In the genomic region with DNA sequence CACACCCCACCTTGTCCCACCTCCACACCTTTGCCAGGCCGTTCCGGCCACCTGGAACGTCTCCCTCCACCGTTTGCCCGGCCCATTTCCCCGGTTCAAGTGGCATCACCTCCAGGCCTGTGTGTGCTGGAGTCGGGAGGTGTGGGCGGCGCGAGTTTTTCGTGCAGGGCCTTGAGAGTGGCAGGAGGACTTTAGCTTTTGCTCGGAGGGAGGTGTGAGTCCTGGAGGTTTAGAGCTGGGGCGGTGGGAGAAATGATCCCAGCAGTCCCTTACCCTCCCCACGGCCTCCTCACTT, we compare ENCODE assay signal across 1 cellular context.
TF ChIP-seq lines count a peak whose summit lies in the region.

No MANE protein-coding gene starts in this region.

TF ChIP-seq in K562, 482 proteins besides CTCF, POLR2A, EP300 and RAD21:
- no peak for TF ChIP-seq SP1 (CRISPR knock-in tag; IDR thresholded peaks at IDR 0.05)
- no peak for TF ChIP-seq STAT5B (CRISPR knock-in tag; IDR thresholded peaks at IDR 0.05)
- no peak for TF ChIP-seq KAT2B (IDR thresholded peaks at IDR 0.05; ENCODE audit: low read depth, low read length)
- TF ChIP-seq ZBTB7A (IDR thresholded peaks at IDR 0.05; ENCODE audit: borderline replicate concordance, control insufficient read depth, low read depth, low read length): 0 out of 2 replicates have a peak, but pooled peaks have one; percentile 21
- no peak for TF ChIP-seq CC2D1A (IDR thresholded peaks at IDR 0.05)
- TF ChIP-seq L3MBTL2 (IDR thresholded peaks at IDR 0.05): peak; percentile 62
- TF ChIP-seq FOS (IDR thresholded peaks at IDR 0.05; ENCODE audit: extremely low read depth, insufficient read length): no peak
- 0 out of 2 replicates have a peak, but pooled peaks have one; percentile 43 for TF ChIP-seq PHF8 (IDR thresholded peaks at IDR 0.05; ENCODE audit: borderline replicate concordance, low read length)
- TF ChIP-seq ZNF274 (IDR thresholded peaks at IDR 0.05; ENCODE audit: borderline replicate concordance, low read depth, low read length): no peak
- TF ChIP-seq, protein P1, sequence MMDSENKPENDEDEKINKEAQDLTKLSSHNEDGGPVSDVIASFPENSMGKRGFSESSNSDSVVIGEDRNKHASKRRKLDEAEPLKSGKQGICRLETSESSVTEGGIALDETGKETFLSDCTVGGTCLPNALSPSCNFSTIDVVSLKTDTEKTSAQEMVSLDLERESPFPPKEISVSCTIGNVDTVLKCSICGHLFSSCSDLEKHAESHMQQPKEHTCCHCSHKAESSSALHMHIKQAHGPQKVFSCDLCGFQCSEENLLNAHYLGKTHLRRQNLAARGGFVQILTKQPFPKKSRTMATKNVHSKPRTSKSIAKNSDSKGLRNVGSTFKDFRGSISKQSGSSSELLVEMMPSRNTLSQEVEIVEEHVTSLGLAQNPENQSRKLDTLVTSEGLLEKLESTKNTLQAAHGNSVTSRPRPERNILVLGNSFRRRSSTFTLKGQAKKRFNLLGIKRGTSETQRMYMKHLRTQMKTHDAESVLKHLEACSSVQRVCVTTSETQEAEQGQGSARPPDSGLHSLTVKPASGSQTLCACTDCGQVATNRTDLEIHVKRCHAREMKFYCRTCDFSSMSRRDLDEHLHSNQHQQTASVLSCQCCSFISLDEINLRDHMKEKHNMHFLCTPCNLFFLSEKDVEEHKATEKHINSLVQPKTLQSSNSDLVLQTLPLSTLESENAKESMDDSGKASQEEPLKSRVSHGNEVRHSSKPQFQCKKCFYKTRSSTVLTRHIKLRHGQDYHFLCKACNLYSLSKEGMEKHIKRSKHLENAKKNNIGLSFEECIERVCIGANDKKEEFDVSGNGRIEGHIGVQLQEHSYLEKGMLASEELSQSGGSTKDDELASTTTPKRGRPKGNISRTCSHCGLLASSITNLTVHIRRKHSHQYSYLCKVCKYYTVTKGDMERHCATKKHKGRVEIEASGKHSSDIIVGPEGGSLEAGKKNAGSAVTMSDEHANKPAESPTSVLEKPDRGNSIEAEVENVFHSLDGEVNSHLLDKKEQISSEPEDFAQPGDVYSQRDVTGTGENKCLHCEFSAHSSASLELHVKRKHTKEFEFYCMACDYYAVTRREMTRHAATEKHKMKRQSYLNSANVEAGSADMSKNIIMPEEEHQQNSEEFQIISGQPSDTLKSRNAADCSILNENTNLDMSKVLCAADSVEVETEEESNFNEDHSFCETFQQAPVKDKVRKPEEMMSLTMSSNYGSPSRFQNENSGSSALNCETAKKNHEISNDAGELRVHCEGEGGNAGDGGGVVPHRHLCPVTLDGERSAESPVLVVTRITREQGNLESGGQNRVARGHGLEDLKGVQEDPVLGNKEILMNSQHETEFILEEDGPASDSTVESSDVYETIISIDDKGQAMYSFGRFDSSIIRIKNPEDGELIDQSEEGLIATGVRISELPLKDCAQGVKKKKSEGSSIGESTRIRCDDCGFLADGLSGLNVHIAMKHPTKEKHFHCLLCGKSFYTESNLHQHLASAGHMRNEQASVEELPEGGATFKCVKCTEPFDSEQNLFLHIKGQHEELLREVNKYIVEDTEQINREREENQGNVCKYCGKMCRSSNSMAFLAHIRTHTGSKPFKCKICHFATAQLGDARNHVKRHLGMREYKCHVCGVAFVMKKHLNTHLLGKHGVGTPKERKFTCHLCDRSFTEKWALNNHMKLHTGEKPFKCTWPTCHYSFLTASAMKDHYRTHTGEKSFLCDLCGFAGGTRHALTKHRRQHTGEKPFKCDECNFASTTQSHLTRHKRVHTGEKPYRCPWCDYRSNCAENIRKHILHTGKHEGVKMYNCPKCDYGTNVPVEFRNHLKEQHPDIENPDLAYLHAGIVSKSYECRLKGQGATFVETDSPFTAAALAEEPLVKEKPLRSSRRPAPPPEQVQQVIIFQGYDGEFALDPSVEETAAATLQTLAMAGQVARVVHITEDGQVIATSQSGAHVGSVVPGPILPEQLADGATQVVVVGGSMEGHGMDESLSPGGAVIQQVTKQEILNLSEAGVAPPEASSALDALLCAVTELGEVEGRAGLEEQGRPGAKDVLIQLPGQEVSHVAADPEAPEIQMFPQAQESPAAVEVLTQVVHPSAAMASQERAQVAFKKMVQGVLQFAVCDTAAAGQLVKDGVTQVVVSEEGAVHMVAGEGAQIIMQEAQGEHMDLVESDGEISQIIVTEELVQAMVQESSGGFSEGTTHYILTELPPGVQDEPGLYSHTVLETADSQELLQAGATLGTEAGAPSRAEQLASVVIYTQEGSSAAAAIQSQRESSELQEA (IDR thresholded peaks at IDR 0.05; ENCODE audit: low read depth): no peak
- TF ChIP-seq ZNF282 (CRISPR knock-in tag; IDR thresholded peaks at IDR 0.05): no peak
- peak in 1 of 2 experiments; percentile 36; a peak in 1 of 3 replicates for TF ChIP-seq CBX3 (IDR thresholded peaks at IDR 0.05; ENCODE audit: borderline replicate concordance in 1 of 2, low read length in 2 of 2)
- TF ChIP-seq TAF7 (tag; IDR thresholded peaks at IDR 0.05): 0 out of 2 replicates have a peak, but pooled peaks have one; percentile 48
- TF ChIP-seq, protein P2, sequence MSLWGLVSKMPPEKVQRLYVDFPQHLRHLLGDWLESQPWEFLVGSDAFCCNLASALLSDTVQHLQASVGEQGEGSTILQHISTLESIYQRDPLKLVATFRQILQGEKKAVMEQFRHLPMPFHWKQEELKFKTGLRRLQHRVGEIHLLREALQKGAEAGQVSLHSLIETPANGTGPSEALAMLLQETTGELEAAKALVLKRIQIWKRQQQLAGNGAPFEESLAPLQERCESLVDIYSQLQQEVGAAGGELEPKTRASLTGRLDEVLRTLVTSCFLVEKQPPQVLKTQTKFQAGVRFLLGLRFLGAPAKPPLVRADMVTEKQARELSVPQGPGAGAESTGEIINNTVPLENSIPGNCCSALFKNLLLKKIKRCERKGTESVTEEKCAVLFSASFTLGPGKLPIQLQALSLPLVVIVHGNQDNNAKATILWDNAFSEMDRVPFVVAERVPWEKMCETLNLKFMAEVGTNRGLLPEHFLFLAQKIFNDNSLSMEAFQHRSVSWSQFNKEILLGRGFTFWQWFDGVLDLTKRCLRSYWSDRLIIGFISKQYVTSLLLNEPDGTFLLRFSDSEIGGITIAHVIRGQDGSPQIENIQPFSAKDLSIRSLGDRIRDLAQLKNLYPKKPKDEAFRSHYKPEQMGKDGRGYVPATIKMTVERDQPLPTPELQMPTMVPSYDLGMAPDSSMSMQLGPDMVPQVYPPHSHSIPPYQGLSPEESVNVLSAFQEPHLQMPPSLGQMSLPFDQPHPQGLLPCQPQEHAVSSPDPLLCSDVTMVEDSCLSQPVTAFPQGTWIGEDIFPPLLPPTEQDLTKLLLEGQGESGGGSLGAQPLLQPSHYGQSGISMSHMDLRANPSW (CRISPR knock-in tag; IDR thresholded peaks at IDR 0.05): no peak
- TF ChIP-seq TOE1 (IDR thresholded peaks at IDR 0.05; ENCODE audit: borderline replicate concordance): no peak
- no peak for TF ChIP-seq TOE1 (CRISPR knock-in tag; IDR thresholded peaks at IDR 0.05; ENCODE audit: borderline replicate concordance, low read depth)
- TF ChIP-seq, protein P3, sequence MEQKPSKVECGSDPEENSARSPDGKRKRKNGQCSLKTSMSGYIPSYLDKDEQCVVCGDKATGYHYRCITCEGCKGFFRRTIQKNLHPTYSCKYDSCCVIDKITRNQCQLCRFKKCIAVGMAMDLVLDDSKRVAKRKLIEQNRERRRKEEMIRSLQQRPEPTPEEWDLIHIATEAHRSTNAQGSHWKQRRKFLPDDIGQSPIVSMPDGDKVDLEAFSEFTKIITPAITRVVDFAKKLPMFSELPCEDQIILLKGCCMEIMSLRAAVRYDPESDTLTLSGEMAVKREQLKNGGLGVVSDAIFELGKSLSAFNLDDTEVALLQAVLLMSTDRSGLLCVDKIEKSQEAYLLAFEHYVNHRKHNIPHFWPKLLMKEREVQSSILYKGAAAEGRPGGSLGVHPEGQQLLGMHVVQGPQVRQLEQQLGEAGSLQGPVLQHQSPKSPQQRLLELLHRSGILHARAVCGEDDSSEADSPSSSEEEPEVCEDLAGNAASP (IDR thresholded peaks at IDR 0.05): no peak
- no peak for TF ChIP-seq ZNF699 (CRISPR knock-in tag; IDR thresholded peaks at IDR 0.05; ENCODE audit: insufficient replicate concordance)
- TF ChIP-seq, protein P4, sequence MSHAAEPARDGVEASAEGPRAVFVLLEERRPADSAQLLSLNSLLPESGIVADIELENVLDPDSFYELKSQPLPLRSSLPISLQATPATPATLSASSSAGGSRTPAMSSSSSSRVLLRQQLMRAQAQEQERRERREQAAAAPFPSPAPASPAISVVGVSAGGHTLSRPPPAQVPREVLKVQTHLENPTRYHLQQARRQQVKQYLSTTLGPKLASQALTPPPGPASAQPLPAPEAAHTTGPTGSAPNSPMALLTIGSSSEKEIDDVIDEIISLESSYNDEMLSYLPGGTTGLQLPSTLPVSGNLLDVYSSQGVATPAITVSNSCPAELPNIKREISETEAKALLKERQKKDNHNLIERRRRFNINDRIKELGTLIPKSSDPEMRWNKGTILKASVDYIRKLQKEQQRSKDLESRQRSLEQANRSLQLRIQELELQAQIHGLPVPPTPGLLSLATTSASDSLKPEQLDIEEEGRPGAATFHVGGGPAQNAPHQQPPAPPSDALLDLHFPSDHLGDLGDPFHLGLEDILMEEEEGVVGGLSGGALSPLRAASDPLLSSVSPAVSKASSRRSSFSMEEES (CRISPR knock-in tag; IDR thresholded peaks at IDR 0.05): no peak
- TF ChIP-seq, protein P5, sequence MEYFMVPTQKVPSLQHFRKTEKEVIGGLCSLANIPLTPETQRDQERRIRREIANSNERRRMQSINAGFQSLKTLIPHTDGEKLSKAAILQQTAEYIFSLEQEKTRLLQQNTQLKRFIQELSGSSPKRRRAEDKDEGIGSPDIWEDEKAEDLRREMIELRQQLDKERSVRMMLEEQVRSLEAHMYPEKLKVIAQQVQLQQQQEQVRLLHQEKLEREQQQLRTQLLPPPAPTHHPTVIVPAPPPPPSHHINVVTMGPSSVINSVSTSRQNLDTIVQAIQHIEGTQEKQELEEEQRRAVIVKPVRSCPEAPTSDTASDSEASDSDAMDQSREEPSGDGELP (CRISPR knock-in tag; IDR thresholded peaks at IDR 0.05; ENCODE audit: borderline replicate concordance): 0 out of 2 replicates have a peak, but pooled peaks have one; percentile 7
- 0 out of 2 replicates have a peak, but pooled peaks have one; percentile 51 for TF ChIP-seq SUPT5H (IDR thresholded peaks at IDR 0.05)
- no peak for TF ChIP-seq RBM17 (IDR thresholded peaks at IDR 0.05; ENCODE audit: borderline replicate concordance, low read depth, low read length)
